In genomic region chr16:85490971-85491771, GRCh38 we compare ENCODE assay signal across 8 cellular contexts.
DNase-seq lines count a peak whose midpoint lies in the region; TF ChIP-seq lines count a peak whose summit lies in the region.

No MANE protein-coding gene starts in this region.

- WGBS in prostate gland = 86% methylated on average over 21 of the region's 21 CpGs

- peaks cover 15% of the 10 kb centered on the region for H3K4me1 ChIP-seq in prostate gland (replicated peaks)

- TF ChIP-seq CTCF in cardiac fibroblast (IDR thresholded peaks at IDR 0.05; ENCODE audit: low read depth, low read length) (peak; percentile 52), prostate gland (IDR thresholded peaks at IDR 0.05) (no peak)

- DNase-seq in GM19238 (ENCODE audit: insufficient read length, low spot score) (peak; percentile 64), SKM-1 treated with dmso at 0.1 percent for 144 hours (lab: John Stamatoyannopoulos, UW; ENCODE audit: unreplicated experiment) (peak; percentile 29), cardiac fibroblast (ENCODE audit: low read depth in 2 of 2) (no peak), prostate gland (ENCODE audit: low spot score) (no peak), NCI-H2107 (lab: John Stamatoyannopoulos, UW) (no peak), GM03348 (ENCODE audit: low spot score) (no peak), NCI-H2029 treated with DMSO at 0.1 percent for 48 hours (lab: John Stamatoyannopoulos, UW) (no peak), GDM1 (lab: John Stamatoyannopoulos, UW) (no peak)

- H3K27me3 ChIP-seq in prostate gland (replicated peaks; ENCODE audit: insufficient read depth) = no peaks in the 10 kb centered on the region

- no peaks in the 10 kb centered on the region for H3K9me3 ChIP-seq in prostate gland

- H3K4me3 ChIP-seq in cardiac fibroblast (replicated peaks in 1 of 2; ENCODE audit: low read depth in 2 of 2, low read length in 2 of 2) (no peak overlapping the region), prostate gland (no peak overlapping the region)

- no peaks in the 10 kb centered on the region for H3K36me3 ChIP-seq in prostate gland

- peak overlapping the region; percentile 35 to 37 for H3K27ac ChIP-seq in prostate gland

- intact Hi-C loops in prostate gland (cut with DNase I) = no loop called here

- TF ChIP-seq POLR2A in prostate gland (IDR thresholded peaks at IDR 0.05) = no peak

Comparison
In these comparisons a context has a peak if more than half of its experiments do, and no peak if none do; other contexts are left out.
1. DNase-seq: peak in GM19238 (single experiment) and SKM-1 treated with dmso at 0.1 percent for 144 hours (single experiment); none in cardiac fibroblast (0 of 2), prostate gland (single experiment), NCI-H2107 (single experiment), GM03348 (single experiment), NCI-H2029 treated with DMSO at 0.1 percent for 48 hours (single experiment) and GDM1 (single experiment).